In the genomic region with DNA sequence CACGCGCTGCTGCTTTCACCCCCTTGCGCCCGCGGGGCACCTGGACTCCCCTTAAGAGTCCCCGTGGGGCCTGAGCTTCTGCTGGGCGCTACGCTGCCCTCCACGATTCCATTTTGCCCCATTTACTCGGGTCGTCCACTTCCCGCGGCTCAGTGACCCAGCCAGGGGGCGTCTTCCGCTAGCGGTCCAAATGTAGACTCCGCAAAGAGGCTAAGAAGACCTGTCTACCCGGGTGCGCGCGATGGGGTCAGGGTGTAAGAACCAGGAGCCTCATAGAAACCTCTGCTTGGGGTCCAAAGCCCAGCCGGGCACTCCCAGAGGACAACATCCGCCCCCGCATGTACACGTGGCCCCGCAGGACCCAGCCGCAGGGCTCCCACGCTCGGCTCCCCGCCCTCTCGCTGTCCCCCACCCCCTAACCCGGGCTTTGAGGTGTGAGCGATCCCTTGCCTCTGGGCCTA, we compare ENCODE assay signal across 1 cellular context.
TF ChIP-seq lines count a peak whose summit lies in the region.

No MANE protein-coding gene starts in this region.

TF ChIP-seq in GM23338, 12 proteins besides CTCF, POLR2A, EP300 and RAD21 (continued from another document):
- TF ChIP-seq, protein P1, sequence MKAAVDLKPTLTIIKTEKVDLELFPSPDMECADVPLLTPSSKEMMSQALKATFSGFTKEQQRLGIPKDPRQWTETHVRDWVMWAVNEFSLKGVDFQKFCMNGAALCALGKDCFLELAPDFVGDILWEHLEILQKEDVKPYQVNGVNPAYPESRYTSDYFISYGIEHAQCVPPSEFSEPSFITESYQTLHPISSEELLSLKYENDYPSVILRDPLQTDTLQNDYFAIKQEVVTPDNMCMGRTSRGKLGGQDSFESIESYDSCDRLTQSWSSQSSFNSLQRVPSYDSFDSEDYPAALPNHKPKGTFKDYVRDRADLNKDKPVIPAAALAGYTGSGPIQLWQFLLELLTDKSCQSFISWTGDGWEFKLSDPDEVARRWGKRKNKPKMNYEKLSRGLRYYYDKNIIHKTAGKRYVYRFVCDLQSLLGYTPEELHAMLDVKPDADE (IDR thresholded peaks at IDR 0.05), result no peak
- TF ChIP-seq JUNB (IDR thresholded peaks at IDR 0.05; ENCODE audit: unreplicated experiment) (no peak), CREB1 (CRISPR knock-in tag; IDR thresholded peaks at IDR 0.05; ENCODE audit: low read depth) (no peak), STAT1 (IDR thresholded peaks at IDR 0.05; ENCODE audit: unreplicated experiment) (no peak), NANOG (IDR thresholded peaks at IDR 0.05; ENCODE audit: borderline replicate concordance) (no peak)
- TF ChIP-seq, protein P2, sequence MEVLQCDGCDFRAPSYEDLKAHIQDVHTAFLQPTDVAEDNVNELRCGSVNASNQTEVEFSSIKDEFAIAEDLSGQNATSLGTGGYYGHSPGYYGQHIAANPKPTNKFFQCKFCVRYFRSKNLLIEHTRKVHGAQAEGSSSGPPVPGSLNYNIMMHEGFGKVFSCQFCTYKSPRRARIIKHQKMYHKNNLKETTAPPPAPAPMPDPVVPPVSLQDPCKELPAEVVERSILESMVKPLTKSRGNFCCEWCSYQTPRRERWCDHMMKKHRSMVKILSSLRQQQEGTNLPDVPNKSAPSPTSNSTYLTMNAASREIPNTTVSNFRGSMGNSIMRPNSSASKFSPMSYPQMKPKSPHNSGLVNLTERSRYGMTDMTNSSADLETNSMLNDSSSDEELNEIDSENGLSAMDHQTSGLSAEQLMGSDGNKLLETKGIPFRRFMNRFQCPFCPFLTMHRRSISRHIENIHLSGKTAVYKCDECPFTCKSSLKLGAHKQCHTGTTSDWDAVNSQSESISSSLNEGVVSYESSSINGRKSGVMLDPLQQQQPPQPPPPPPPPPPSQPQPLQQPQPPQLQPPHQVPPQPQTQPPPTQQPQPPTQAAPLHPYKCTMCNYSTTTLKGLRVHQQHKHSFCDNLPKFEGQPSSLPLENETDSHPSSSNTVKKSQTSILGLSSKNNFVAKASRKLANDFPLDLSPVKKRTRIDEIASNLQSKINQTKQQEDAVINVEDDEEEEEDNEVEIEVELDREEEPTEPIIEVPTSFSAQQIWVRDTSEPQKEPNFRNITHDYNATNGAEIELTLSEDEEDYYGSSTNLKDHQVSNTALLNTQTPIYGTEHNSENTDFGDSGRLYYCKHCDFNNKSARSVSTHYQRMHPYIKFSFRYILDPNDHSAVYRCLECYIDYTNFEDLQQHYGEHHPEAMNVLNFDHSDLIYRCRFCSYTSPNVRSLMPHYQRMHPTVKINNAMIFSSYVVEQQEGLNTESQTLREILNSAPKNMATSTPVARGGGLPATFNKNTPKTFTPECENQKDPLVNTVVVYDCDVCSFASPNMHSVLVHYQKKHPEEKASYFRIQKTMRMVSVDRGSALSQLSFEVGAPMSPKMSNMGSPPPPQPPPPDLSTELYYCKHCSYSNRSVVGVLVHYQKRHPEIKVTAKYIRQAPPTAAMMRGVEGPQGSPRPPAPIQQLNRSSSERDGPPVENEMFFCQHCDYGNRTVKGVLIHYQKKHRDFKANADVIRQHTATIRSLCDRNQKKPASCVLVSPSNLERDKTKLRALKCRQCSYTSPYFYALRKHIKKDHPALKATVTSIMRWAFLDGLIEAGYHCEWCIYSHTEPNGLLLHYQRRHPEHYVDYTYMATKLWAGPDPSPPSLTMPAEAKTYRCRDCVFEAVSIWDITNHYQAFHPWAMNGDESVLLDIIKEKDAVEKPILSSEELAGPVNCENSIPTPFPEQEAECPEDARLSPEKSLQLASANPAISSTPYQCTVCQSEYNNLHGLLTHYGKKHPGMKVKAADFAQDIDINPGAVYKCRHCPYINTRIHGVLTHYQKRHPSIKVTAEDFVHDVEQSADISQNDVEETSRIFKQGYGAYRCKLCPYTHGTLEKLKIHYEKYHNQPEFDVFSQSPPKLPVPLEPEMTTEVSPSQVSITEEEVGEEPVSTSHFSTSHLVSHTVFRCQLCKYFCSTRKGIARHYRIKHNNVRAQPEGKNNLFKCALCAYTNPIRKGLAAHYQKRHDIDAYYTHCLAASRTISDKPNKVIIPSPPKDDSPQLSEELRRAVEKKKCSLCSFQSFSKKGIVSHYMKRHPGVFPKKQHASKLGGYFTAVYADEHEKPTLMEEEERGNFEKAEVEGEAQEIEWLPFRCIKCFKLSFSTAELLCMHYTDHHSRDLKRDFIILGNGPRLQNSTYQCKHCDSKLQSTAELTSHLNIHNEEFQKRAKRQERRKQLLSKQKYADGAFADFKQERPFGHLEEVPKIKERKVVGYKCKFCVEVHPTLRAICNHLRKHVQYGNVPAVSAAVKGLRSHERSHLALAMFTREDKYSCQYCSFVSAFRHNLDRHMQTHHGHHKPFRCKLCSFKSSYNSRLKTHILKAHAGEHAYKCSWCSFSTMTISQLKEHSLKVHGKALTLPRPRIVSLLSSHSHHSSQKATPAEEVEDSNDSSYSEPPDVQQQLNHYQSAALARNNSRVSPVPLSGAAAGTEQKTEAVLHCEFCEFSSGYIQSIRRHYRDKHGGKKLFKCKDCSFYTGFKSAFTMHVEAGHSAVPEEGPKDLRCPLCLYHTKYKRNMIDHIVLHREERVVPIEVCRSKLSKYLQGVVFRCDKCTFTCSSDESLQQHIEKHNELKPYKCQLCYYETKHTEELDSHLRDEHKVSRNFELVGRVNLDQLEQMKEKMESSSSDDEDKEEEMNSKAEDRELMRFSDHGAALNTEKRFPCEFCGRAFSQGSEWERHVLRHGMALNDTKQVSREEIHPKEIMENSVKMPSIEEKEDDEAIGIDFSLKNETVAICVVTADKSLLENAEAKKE (CRISPR knock-in tag; IDR thresholded peaks at IDR 0.05), result no peak
TF ChIP-seq in GM23338: peak in this region for 0.
